10 cellular contexts compared by ENCODE assay signal in the genomic region with DNA sequence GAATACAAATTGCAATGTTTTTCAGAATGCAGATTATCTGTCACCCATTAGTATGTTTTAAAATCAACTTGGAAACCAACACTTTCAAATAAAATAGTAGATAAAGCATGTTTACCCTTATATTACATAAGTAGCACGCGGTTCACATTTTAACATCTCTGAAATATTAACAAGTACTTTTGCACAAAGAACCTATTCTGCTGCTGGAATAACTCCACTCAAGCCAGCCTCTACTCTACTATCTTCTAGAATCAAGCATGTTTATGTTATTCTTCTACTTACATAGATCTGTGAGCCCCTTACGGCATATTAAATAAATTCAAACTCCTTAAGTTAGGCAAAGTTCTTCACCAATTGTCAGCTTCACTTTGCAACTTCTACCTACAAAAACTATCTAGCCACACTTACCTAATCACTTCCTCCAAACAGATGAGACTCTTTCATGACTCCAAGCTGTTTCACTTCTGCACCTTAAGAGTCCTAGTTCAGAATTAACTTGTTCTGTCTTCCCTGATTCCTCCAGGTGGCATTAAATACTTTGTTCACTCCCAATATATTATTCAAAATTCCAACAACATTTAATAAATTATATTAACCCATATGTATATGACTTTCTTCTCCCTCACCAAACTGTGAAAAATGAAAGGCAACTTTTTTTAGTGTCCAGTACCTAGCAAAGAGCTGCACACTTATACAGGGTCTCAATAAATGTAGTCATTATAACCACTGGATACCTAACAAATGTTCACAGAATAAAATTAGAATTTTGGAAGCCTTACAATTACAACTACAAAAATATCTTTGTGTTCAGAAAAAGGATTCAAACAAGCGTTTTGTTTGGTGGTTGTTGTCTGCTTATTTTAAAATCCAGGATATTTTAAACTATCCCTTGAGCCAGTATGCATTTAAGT. TPM values are rescaled to one million over a fixed set of nuclear protein-coding genes. Genes with fewer than 3 reads are reported as not detected.
A peak's percentile ranks its signal among the peaks of the same experiment; 100 is the strongest.
DNase-seq lines count a peak whose midpoint lies in the region; ATAC-seq lines count a peak whose summit lies in the region.
"Had no signal": no experiment of that assay in that cellular context is flagged by ENCODE, and none has a peak within 500 bp of the region (broad histone marks: within the 10 kb centered on the region; RNA-seq: fewer than 3 reads in every experiment).

No MANE protein-coding gene starts in this region.

- no peaks in the 10 kb centered on the region for H3K27me3 Mint-ChIP-seq in CD4-positive, alpha-beta memory T cell

- peak overlapping the region in 5 of 8 donors; percentile 1 to 64 (median 51) for H3K4me3 Mint-ChIP-seq in CD4-positive, alpha-beta memory T cell

- CTCF ChIA-PET in CD4-positive, alpha-beta memory T cell (lab: Charles Lee; ENCODE audit: partially characterized antibody), result interaction anchor here (0.9 to 1.9 kb wide), 7 partner anchors 9 to 161 kb away, joined by 3 to 6 read pairs (median 3); partner anchors contain the start of gene CEP85L

- peaks cover 30% of the 10 kb centered on the region for H3K4me1 ChIP-seq in CD4-positive, alpha-beta memory T cell (ENCODE audit: insufficient read depth, low read length)
- H3K4me1 ChIP-seq: BLaER1 had no signal

- H3K36me3 ChIP-seq in CD4-positive, alpha-beta memory T cell (ENCODE audit: insufficient read depth, low read length), result no peaks in the 10 kb centered on the region
- H3K36me3 ChIP-seq: BLaER1 had no signal

- peaks cover 41 to 77% (median 57%) of the 10 kb centered on the region in 4 donors for H3K4me1 Mint-ChIP-seq in CD4-positive, alpha-beta memory T cell

- POLR2A ChIA-PET in CD4-positive, alpha-beta memory T cell (lab: Charles Lee; ENCODE audit: partially characterized antibody), result interaction anchor here (0.8 to 1.4 kb wide), 5 partner anchors 9 to 129 kb away, joined by 3 to 7 read pairs (median 6); partner anchors contain the start of gene CEP85L

- DNase-seq in CD4-positive, alpha-beta memory T cell, result no peak
- DNase-seq in OCI-M1 (lab: John Stamatoyannopoulos, UW) (peak; percentile 37), UCSD-AML1 (lab: John Stamatoyannopoulos, UW; ENCODE audit: unreplicated experiment) (no peak), NCI-H128 (lab: John Stamatoyannopoulos, UW; ENCODE audit: unreplicated experiment) (no peak), cerebellum (ENCODE audit: low spot score) (no peak), islet precursor cell (no peak)
- DNase-seq: activated T-cell treated with anti-CD3 and anti-CD28 coated beads, Interleukin-2, amount 50 U/mL, for 1 hour had no signal

- H3K9me3 Mint-ChIP-seq in CD4-positive, alpha-beta memory T cell, result peaks cover 0 to 4% (median 0%) of the 10 kb centered on the region in 8 donors

- no peaks in the 10 kb centered on the region for H3K27me3 ChIP-seq in CD4-positive, alpha-beta memory T cell (ENCODE audit: insufficient read depth, low read length)
- H3K27me3 ChIP-seq: BLaER1 had no signal

- H3K36me3 Mint-ChIP-seq in CD4-positive, alpha-beta memory T cell, result peaks cover 0 to 14% of the 10 kb centered on the region in 2 donors

- ATAC-seq in GM19328 (IDR thresholded peaks at IDR 0.05; ENCODE audit: unreplicated experiment) (peak; percentile 81), HG02943 (IDR thresholded peaks at IDR 0.05; ENCODE audit: low read depth, unreplicated experiment) (peak; percentile 84)

- no peak overlapping the region for H3K27ac ChIP-seq in CD4-positive, alpha-beta memory T cell (ENCODE audit: low read depth, low read length)
- H3K27ac ChIP-seq: BLaER1 had no signal

- H3K9me3 ChIP-seq in CD4-positive, alpha-beta memory T cell (ENCODE audit: control insufficient read depth in 1 of 2, low read length in 2 of 2), result no peaks in the 10 kb centered on the region
- H3K9me3 ChIP-seq: BLaER1 had no signal

- H3K4me3 ChIP-seq in CD4-positive, alpha-beta memory T cell (ENCODE audit: low read length in 2 of 2), result no peak overlapping the region
- H3K4me3 ChIP-seq: BLaER1 had no signal

- H3K27ac Mint-ChIP-seq in CD4-positive, alpha-beta memory T cell, result peak overlapping the region in 4 of 7 donors; percentile 4 to 72 (median 48)

- intact Hi-C loops in CD4-positive, alpha-beta memory T cell (cut with micrococcal nuclease), result no loop called here

RNA-seq across cellular contexts. Expression of gene CEP85L, which starts 12.1 kb away (rescaled TPM):
- total RNA-seq in CD4-positive, alpha-beta memory T cell, result 10 to 100 TPM; 64.9 to 71.1 TPM
- 10 to 100 TPM; 32.7 to 35.9 TPM for polyA plus RNA-seq in CD4-positive, alpha-beta memory T cell
- total RNA-seq in cerebellum, result 40.9 TPM
